1 cellular context compared by ENCODE assay signal in genomic region chr10:63133056-63133786, GRCh38.
TF ChIP-seq lines count a peak whose summit lies in the region.

TSS of gene NRBF2 (plus strand) at chr10:63133328. CDS start at chr10:63133471, 143 bp downstream.

TF ChIP-seq in K562, 482 proteins besides CTCF, POLR2A, EP300 and RAD21 (continued from another document and continues in another):
- peak; percentile 90 for TF ChIP-seq HMGN3 (IDR thresholded peaks at IDR 0.05; ENCODE audit: borderline replicate concordance, extremely low read depth, insufficient read length, low read depth, low read length)
- peak; percentile 73 for TF ChIP-seq ZNF24 (IDR thresholded peaks at IDR 0.05)
- no peak; the same call in 1 of the 2 replicates for TF ChIP-seq SMARCE1 (IDR thresholded peaks at IDR 0.05)
- no peak for TF ChIP-seq FOXA1 (IDR thresholded peaks at IDR 0.05; ENCODE audit: borderline replicate concordance)
- TF ChIP-seq NEUROD1 (IDR thresholded peaks at IDR 0.05; ENCODE audit: borderline replicate concordance, low read depth, low read length, partially characterized antibody) = peak; percentile 48
- TF ChIP-seq RB1 (IDR thresholded peaks at IDR 0.05; ENCODE audit: low read depth) = peak; percentile 10; the same call in 1 of the 2 replicates
- TF ChIP-seq IRF1 (CRISPR knock-in tag; IDR thresholded peaks at IDR 0.05; ENCODE audit: borderline replicate concordance) = 0 out of 2 replicates have a peak, but pooled peaks have one; percentile 9
- TF ChIP-seq SMAD3 (CRISPR knock-in tag; conservative IDR thresholded peaks at IDR 0.05) = no peak; the same call in 1 of the 2 replicates
- TF ChIP-seq ZNF197 (CRISPR knock-in tag; IDR thresholded peaks at IDR 0.05; ENCODE audit: low read depth) = peak; percentile 91
- peak; percentile 87 for TF ChIP-seq KLF1 (tag; IDR thresholded peaks at IDR 0.05)
- TF ChIP-seq ZNF407 (IDR thresholded peaks at IDR 0.05; ENCODE audit: low read depth) = no peak
- TF ChIP-seq TAF15 (IDR thresholded peaks at IDR 0.05; ENCODE audit: low read depth, low read length) = no peak
- peak; percentile 97 for TF ChIP-seq ZBTB7A (IDR thresholded peaks at IDR 0.05; ENCODE audit: borderline replicate concordance, control insufficient read depth, low read depth, low read length)
- no peak for TF ChIP-seq ZNF77 (CRISPR knock-in tag; IDR thresholded peaks at IDR 0.05)
- no peak; the same call in 1 of the 2 replicates for TF ChIP-seq ATF4 (CRISPR knock-in tag; IDR thresholded peaks at IDR 0.05)
- TF ChIP-seq SREBF1 (IDR thresholded peaks at IDR 0.05; ENCODE audit: borderline replicate concordance, low read depth, low read length) = peak; percentile 68; the same call in 1 of the 2 replicates
- no peak for TF ChIP-seq E2F5 (CRISPR knock-in tag; IDR thresholded peaks at IDR 0.05)
- no peak for TF ChIP-seq BRCA1 (IDR thresholded peaks at IDR 0.05)
- 0 out of 2 replicates have a peak, but pooled peaks have one; percentile 73 for TF ChIP-seq BRCA1 (CRISPR knock-in tag; IDR thresholded peaks at IDR 0.05)
- peak; percentile 68; the same call in 1 of the 2 replicates for TF ChIP-seq ZNF436 (CRISPR knock-in tag; IDR thresholded peaks at IDR 0.05)
- peak; percentile 86 to 94 for TF ChIP-seq FOXK2 (conservative IDR thresholded peaks at IDR 0.05 in 1 of 2, IDR thresholded peaks at IDR 0.05 in 1 of 2; ENCODE audit: low read depth in 2 of 2)
- peak; percentile 73 for TF ChIP-seq HDAC2 (IDR thresholded peaks at IDR 0.05)
- peak; percentile 98 for TF ChIP-seq PHF8 (IDR thresholded peaks at IDR 0.05; ENCODE audit: borderline replicate concordance, low read length)
- peak; percentile 13 for TF ChIP-seq C11orf30 (IDR thresholded peaks at IDR 0.05; ENCODE audit: low read depth)
- TF ChIP-seq MBD2 (IDR thresholded peaks at IDR 0.05; ENCODE audit: borderline replicate concordance, low read depth) = peak; percentile 64; the same call in 1 of the 2 replicates
- TF ChIP-seq USF2 (CRISPR knock-in tag; IDR thresholded peaks at IDR 0.05) = peak; percentile 98
- TF ChIP-seq JUNB (CRISPR knock-in tag; conservative IDR thresholded peaks at IDR 0.05) = peak; percentile 71
- no peak for TF ChIP-seq ZNF143 (CRISPR knock-in tag; IDR thresholded peaks at IDR 0.05)
- TF ChIP-seq MYBL2 (IDR thresholded peaks at IDR 0.05; ENCODE audit: low read depth) = no peak
- TF ChIP-seq MYBL2 (CRISPR knock-in tag; IDR thresholded peaks at IDR 0.05; ENCODE audit: borderline replicate concordance) = no peak
- no peak for TF ChIP-seq NR3C1 (CRISPR knock-in tag; IDR thresholded peaks at IDR 0.05)
- peak; percentile 10 for TF ChIP-seq PRDM10 (IDR thresholded peaks at IDR 0.05; ENCODE audit: partially characterized antibody)
- 0 out of 2 replicates have a peak, but pooled peaks have one; percentile 41 for TF ChIP-seq ZNF764 (CRISPR knock-in tag; IDR thresholded peaks at IDR 0.05; ENCODE audit: low read depth)
- TF ChIP-seq THAP12 (CRISPR knock-in tag; IDR thresholded peaks at IDR 0.05) = peak; percentile 91; the same call in 1 of the 2 replicates
- no peak for TF ChIP-seq NR0B1 (IDR thresholded peaks at IDR 0.05; ENCODE audit: partially characterized antibody)
- TF ChIP-seq HMGXB4 (CRISPR knock-in tag; IDR thresholded peaks at IDR 0.05) = peak; percentile 65
- no peak for TF ChIP-seq POU5F1 (IDR thresholded peaks at IDR 0.05; ENCODE audit: borderline replicate concordance, low read depth, low read length, partially characterized antibody)
- no peak for TF ChIP-seq KAT7 (CRISPR knock-in tag; IDR thresholded peaks at IDR 0.05; ENCODE audit: borderline replicate concordance)
- TF ChIP-seq RBM22 (IDR thresholded peaks at IDR 0.05; ENCODE audit: low read depth, low read length, poor library complexity, severe bottlenecking) = peak; percentile 77
- TF ChIP-seq CBFA2T2 (conservative IDR thresholded peaks at IDR 0.05) = peak; percentile 73
